In genomic region chr4:118352843-118353373, GRCh38 we compare ENCODE assay signal across 8 cellular contexts. TPM values are rescaled to one million over a fixed set of nuclear protein-coding genes. Genes with fewer than 3 reads are reported as not detected.
DNase-seq lines count a peak whose midpoint lies in the region; ATAC-seq and TF ChIP-seq lines count a peak whose summit lies in the region.

PRSS12 (minus strand) TSS chr4:118353003; CDS start chr4:118352720, 283 bp downstream.

- H3K27me3 Mint-ChIP-seq in CD8-positive, alpha-beta T cell (ENCODE audit: low read depth): peaks cover 74% of the 10 kb centered on the region
- peaks cover 69% of the 10 kb centered on the region for H3K27me3 Mint-ChIP-seq in neural crest cell (ENCODE audit: low read depth)

- peak; percentile 10 to 60 (median 29) for DNase-seq in CD8-positive, alpha-beta T cell
- DNase-seq in NT2/D1 (ENCODE audit: low read depth, low spot score): peak; percentile 66
- DNase-seq in activated T-helper 1 cell treated with Interleukin-2 at 50 U/mL for 16 hours (ENCODE audit: low read depth): peak; percentile 17
- DNase-seq in fibroblast of the aortic adventitia (ENCODE audit: low read depth): peak; percentile 69
- peak; percentile 81 for DNase-seq in neural crest cell (ENCODE audit: low read depth, low spot score)
- DNase-seq in thyroid gland: peak; percentile 66 to 72

- H3K4me1 Mint-ChIP-seq in CD8-positive, alpha-beta T cell (ENCODE audit: low read depth): peaks cover 16% of the 10 kb centered on the region
- peaks cover 14% of the 10 kb centered on the region for H3K4me1 Mint-ChIP-seq in neural crest cell

- no peaks in the 10 kb centered on the region for H3K9me3 ChIP-seq in CD8-positive, alpha-beta T cell (ENCODE audit: low read length)
- H3K9me3 ChIP-seq in NT2/D1 (ENCODE audit: insufficient read depth, low read length) (no peaks in the 10 kb centered on the region), thyroid gland (no peaks in the 10 kb centered on the region)

- POLR2A ChIA-PET in CD8-positive, alpha-beta T cell (lab: Charles Lee): no interaction called here

- no peaks in the 10 kb centered on the region for H3K36me3 ChIP-seq in CD8-positive, alpha-beta T cell (ENCODE audit: insufficient read depth, low read length)
- H3K36me3 ChIP-seq in NT2/D1 (ENCODE audit: insufficient read depth, insufficient read length, low read length): no peaks in the 10 kb centered on the region
- H3K36me3 ChIP-seq in thyroid gland: no peaks in the 10 kb centered on the region

- H3K27ac Mint-ChIP-seq in CD8-positive, alpha-beta T cell: no peak within 1 kb of the TSS
- no peak within 1 kb of the TSS for H3K27ac Mint-ChIP-seq in neural crest cell (ENCODE audit: unreplicated experiment)

- 0 to 3% methylated on average over 8 to 9 of the region's 53 CpGs for WGBS in thyroid gland, 2 donors

- TF ChIP-seq CTCF in CD8-positive, alpha-beta T cell (IDR thresholded peaks at IDR 0.05): peak; percentile 27
- TF ChIP-seq CTCF in fibroblast of the aortic adventitia (IDR thresholded peaks at IDR 0.05; ENCODE audit: insufficient read depth, low read length) (peak; percentile 73), neural crest cell (conservative IDR thresholded peaks at IDR 0.05) (peak; percentile 87), thyroid gland (IDR thresholded peaks at IDR 0.05) (peak in 5 of 6 experiments; percentile 43 to 84 (median 70))

- peak; percentile 84 for ATAC-seq in CD8-positive, alpha-beta T cell
- ATAC-seq in GM19372 (IDR thresholded peaks at IDR 0.05; ENCODE audit: low read depth, unreplicated experiment) (peak; percentile 97), HG03432 (IDR thresholded peaks at IDR 0.05; ENCODE audit: unreplicated experiment) (peak; percentile 99)

- no peaks in the 10 kb centered on the region for H3K36me3 Mint-ChIP-seq in CD8-positive, alpha-beta T cell
- no peaks in the 10 kb centered on the region for H3K36me3 Mint-ChIP-seq in neural crest cell (ENCODE audit: low read depth)

- H3K4me3 Mint-ChIP-seq in CD8-positive, alpha-beta T cell: peak within 1 kb of the TSS; percentile 76
- H3K4me3 Mint-ChIP-seq in neural crest cell: peak within 1 kb of the TSS; percentile 88

- peaks cover 28% of the 10 kb centered on the region for H3K27me3 ChIP-seq in CD8-positive, alpha-beta T cell (ENCODE audit: insufficient read depth, low read length)
- peaks cover 30% of the 10 kb centered on the region for H3K27me3 ChIP-seq in NT2/D1 (ENCODE audit: insufficient read depth, insufficient read length)
- no peaks in the 10 kb centered on the region for H3K27me3 ChIP-seq in thyroid gland

- intact Hi-C loops in CD8-positive, alpha-beta T cell (cut with DNase I, micrococcal nuclease): loop anchor here (1.0 to 2.0 kb wide), 2 partner anchors 72 kb away; no protein-coding TSS in a partner anchor
- intact Hi-C loops in thyroid gland (cut with DNase I): no loop called here

- H3K27ac ChIP-seq in CD8-positive, alpha-beta T cell (ENCODE audit: low read depth, low read length): no peak within 1 kb of the TSS
- no peak within 1 kb of the TSS for H3K27ac ChIP-seq in thyroid gland

- no peaks in the 10 kb centered on the region for H3K9me3 Mint-ChIP-seq in CD8-positive, alpha-beta T cell
- no peaks in the 10 kb centered on the region for H3K9me3 Mint-ChIP-seq in neural crest cell

- H3K4me1 ChIP-seq in CD8-positive, alpha-beta T cell (ENCODE audit: insufficient read depth, low read length): peaks cover 11% of the 10 kb centered on the region
- H3K4me1 ChIP-seq in NT2/D1 (ENCODE audit: insufficient read depth, insufficient read length) (no peaks in the 10 kb centered on the region), thyroid gland (peaks cover 5 to 18% of the 10 kb centered on the region in 2 donors)

- H3K9ac ChIP-seq in NT2/D1 (ENCODE audit: insufficient read length, low read depth): peak within 1 kb of the TSS; percentile 79

- peak within 1 kb of the TSS; percentile 35 for H3K4me3 ChIP-seq in CD8-positive, alpha-beta T cell (ENCODE audit: low read depth, low read length)
- H3K4me3 ChIP-seq in NT2/D1 (ENCODE audit: insufficient read length, low read depth): peak within 1 kb of the TSS; percentile 62
- H3K4me3 ChIP-seq in fibroblast of the aortic adventitia (ENCODE audit: low read depth, low read length): peak within 1 kb of the TSS; percentile 79
- peak within 1 kb of the TSS in 1 of 3 donors; percentile 52 for H3K4me3 ChIP-seq in thyroid gland (replicated peaks in 1 of 3)

- CTCF ChIA-PET in CD8-positive, alpha-beta T cell (lab: Charles Lee): interaction anchor here (0.8 to 1.3 kb wide), 5 partner anchors 8 to 82 kb away, joined by 3 to 4 read pairs (median 3); no protein-coding TSS in a partner anchor

- no peak for TF ChIP-seq POLR2A in thyroid gland (IDR thresholded peaks at IDR 0.05)

RNA-seq across cellular contexts. Expression of gene PRSS12, which starts in this region (rescaled TPM):
- total RNA-seq in CD8-positive, alpha-beta T cell: not detected
- 4.7 and 27.1 TPM in 2 replicates for total RNA-seq in fibroblast of the aortic adventitia (ENCODE audit: low replicate concordance)
- total RNA-seq in neural crest cell: 1.1 and 1.7 TPM in 2 replicates
- under 1 TPM; 0.21 to 0.67 (median 0.45) TPM for total RNA-seq in thyroid gland

Comparison
In these comparisons a context has a peak if more than half of its experiments do, and no peak if none do; other contexts are left out.
1. Peak in DNase-seq, ATAC-seq and H3K4me3 ChIP-seq in CD8-positive, alpha-beta T cell; RNA of the gene not detected or under 1 TPM.
2. Peak in DNase-seq in thyroid gland; RNA of the gene not detected or under 1 TPM.
3. DNase-seq: peak in every context shown above with its lines; median percentile 81 in neural crest cell; 69 in fibroblast of the aortic adventitia; 69 in thyroid gland; 66 in NT2/D1; 29 in CD8-positive, alpha-beta T cell; 17 in activated T-helper 1 cell treated with Interleukin-2 at 50 U/mL for 16 hours.
4. CTCF ChIP-seq: peak in every context shown above with its lines; median percentile 87 in neural crest cell; 73 in fibroblast of the aortic adventitia; 70 in thyroid gland; 27 in CD8-positive, alpha-beta T cell.